In genomic region chr18:46311491-46311890, GRCh38 we compare ENCODE assay signal across 29 cellular contexts.
"Had no signal": no experiment of that assay in that cellular context is flagged by ENCODE, and none has a peak within 500 bp of the region (broad histone marks: within the 10 kb centered on the region; RNA-seq: fewer than 3 reads in every experiment).

No MANE protein-coding gene starts in this region.

- H3K36me3 ChIP-seq: left ventricle myocardium inferior, pancreas, prostate gland, stomach, thyroid gland, transverse colon, upper lobe of left lung, vagina had no signal

- DNase-seq: hippocampal formation; immature natural killer cell; left ventricle myocardium inferior; mesendoderm; midbrain; mucosa of descending colon; naive thymus-derived CD4-positive, alpha-beta T cell; nucleus accumbens; pancreas; posterior cingulate gyrus; retina; right cardiac atrium; small intestine; stimulated activated CD4-positive, alpha-beta T cell treated with anti-CD3 and anti-CD28 coated beads, Interleukin-1b, Interleukin-23, amount 100 ng/mL, for 48 hours; stimulated activated CD4-positive, alpha-beta T cell treated with anti-CD3 and anti-CD28 coated beads, Interleukin-2, amount 100 ng/mL, for 48 hours; stimulated activated CD4-positive, alpha-beta T cell treated with anti-CD3 and anti-CD28 coated beads, Interleukin-4, amount 100 ng/mL, for 4 hours; stimulated activated CD8-positive, alpha-beta memory T cell treated with anti-CD3 and anti-CD28 coated beads, Interleukin-4, amount 100 ng/mL, for 48 hours; stimulated activated naive B cell treated with anti-CD40 and anti-IgM and Interleukin-4, amounts not matched to agents 10 μg/mL and 1 μg/mL and 100 μg/mL, for 72 hours; stimulated activated naive CD8-positive, alpha-beta T cell treated with anti-CD3 and anti-CD28 coated beads, Interleukin-15, Interleukin-2, amounts not matched to agents 100 U/mL and 50 U/mL, for 24 hours; stomach; testis; transverse colon; upper lobe of left lung had no signal

- H3K9me3 ChIP-seq: mucosa of descending colon, pancreas, prostate gland, testis, thyroid gland, transverse colon, upper lobe of left lung, vagina had no signal

- H3K4me1 Mint-ChIP-seq: stimulated activated naive B cell treated with anti-CD40 and anti-IgM and Interleukin-4, amounts not matched to agents 10 μg/mL and 1 μg/mL and 100 μg/mL, for 72 hours had no signal

- H3K27me3 ChIP-seq: pancreas, stomach, testis, thyroid gland, transverse colon, upper lobe of left lung, vagina had no signal

- H3K27ac Mint-ChIP-seq: immature natural killer cell; naive thymus-derived CD4-positive, alpha-beta T cell; stimulated activated naive B cell treated with anti-CD40 and anti-IgM and Interleukin-4, amounts not matched to agents 10 μg/mL and 1 μg/mL and 100 μg/mL, for 72 hours had no signal

- H3K27ac ChIP-seq: left ventricle myocardium inferior, pancreas, prostate gland, stomach, testis, transverse colon, upper lobe of left lung, vagina had no signal

- H3K36me3 Mint-ChIP-seq: natural killer cell treated with Interleukin-12 subunit alpha and Interleukin-12 subunit beta and Interleukin-15 and Interleukin-18, amount 100 ng/mL, for 72 hours; stimulated activated naive B cell treated with anti-CD40 and anti-IgM and Interleukin-4, amounts not matched to agents 10 μg/mL and 1 μg/mL and 100 μg/mL, for 72 hours had no signal

- H3K4me3 Mint-ChIP-seq: immature natural killer cell; naive thymus-derived CD4-positive, alpha-beta T cell; natural killer cell treated with Interleukin-12 subunit alpha and Interleukin-12 subunit beta and Interleukin-15 and Interleukin-18, amount 100 ng/mL, for 72 hours; stimulated activated naive B cell treated with anti-CD40 and anti-IgM and Interleukin-4, amounts not matched to agents 10 μg/mL and 1 μg/mL and 100 μg/mL, for 72 hours had no signal

- H3K4me3 ChIP-seq: left ventricle myocardium inferior, lung, mucosa of descending colon, pancreas, prostate gland, stomach, testis, thyroid gland, transverse colon, upper lobe of left lung, vagina had no signal

- ATAC-seq: mucosa of descending colon; naive thymus-derived CD4-positive, alpha-beta T cell; pancreas; right cardiac atrium; sciatic nerve; stimulated activated naive B cell treated with anti-CD40 and anti-IgM and Interleukin-4, amounts not matched to agents 10 μg/mL and 1 μg/mL and 100 μg/mL, for 72 hours; stimulated activated naive CD8-positive, alpha-beta T cell treated with anti-CD3 and anti-CD28 coated beads, Interleukin-15, Interleukin-2, amounts not matched to agents 100 U/mL and 50 U/mL, for 24 hours had no signal

- H3K9me3 Mint-ChIP-seq: immature natural killer cell; natural killer cell treated with Interleukin-12 subunit alpha and Interleukin-12 subunit beta and Interleukin-15 and Interleukin-18, amount 100 ng/mL, for 72 hours had no signal

- H3K4me1 ChIP-seq: left ventricle myocardium inferior, pancreas, prostate gland, stomach, testis, transverse colon, upper lobe of left lung, vagina had no signal
